Comparison of ENCODE assay signal across 15 cellular contexts in the genomic region with DNA sequence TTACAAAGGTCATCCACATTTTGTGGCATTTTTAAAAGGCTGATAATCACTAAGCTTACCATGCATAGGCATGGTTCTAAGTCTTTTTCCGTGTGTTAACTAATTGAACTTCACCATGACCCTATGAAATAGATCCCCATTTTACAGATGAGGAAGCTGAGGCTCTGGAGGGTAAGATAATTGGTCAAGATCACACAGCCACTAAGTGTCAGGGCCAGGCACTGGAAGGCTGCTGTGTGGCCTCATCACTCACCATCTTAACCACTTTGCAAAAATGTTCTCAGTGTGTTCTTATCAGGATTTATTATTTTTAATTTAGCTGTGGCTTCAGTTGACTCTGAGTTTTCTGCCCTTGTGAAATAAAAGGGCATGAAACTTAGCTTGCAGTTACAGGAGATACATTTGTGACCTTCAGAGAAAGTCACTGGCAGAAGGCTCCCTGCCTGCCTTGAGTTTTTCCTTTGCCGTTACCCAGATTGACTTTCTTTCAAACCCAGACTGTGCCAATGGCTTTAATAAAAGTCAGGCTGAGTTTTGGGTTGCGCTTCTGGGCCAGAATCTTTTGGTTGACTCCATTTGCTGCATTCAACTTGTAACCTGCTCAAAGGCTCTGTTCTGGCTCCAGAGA.
DNase-seq lines count a peak whose midpoint lies in the region; ATAC-seq, FAIRE-seq and TF ChIP-seq lines count a peak whose summit lies in the region.
"Had no signal": no experiment of that assay in that cellular context is flagged by ENCODE, and none has a peak within 500 bp of the region (broad histone marks: within the 10 kb centered on the region; RNA-seq: fewer than 3 reads in every experiment).

No MANE protein-coding gene starts in this region.

- intact Hi-C loops in left ventricle myocardium inferior (cut with micrococcal nuclease), result no loop called here

- H3K4me3 ChIP-seq in A549 (no peak overlapping the region), Peyer's patch (no peak overlapping the region), left ventricle myocardium inferior (no peak overlapping the region), HAP-1 (no peak overlapping the region)
- H3K4me3 ChIP-seq: SK-N-MC had no signal

- no peak for TF ChIP-seq RAD21 in A549 (conservative IDR thresholded peaks at IDR 0.05 in 1 of 2, IDR thresholded peaks at IDR 0.05 in 1 of 2)

- WGBS in A549 (ENCODE audit: missing lambda C conversion rate), result 91% methylated on average over 3 of the region's 3 CpGs

- H3K36me3 ChIP-seq in Peyer's patch (no peaks in the 10 kb centered on the region), left ventricle myocardium inferior (peaks cover 9% of the 10 kb centered on the region), HAP-1 (replicated peaks) (no peaks in the 10 kb centered on the region)

- peaks cover 17% of the 10 kb centered on the region for H3K36me3 Mint-ChIP-seq in glutamatergic neuron (ENCODE audit: unreplicated experiment)

- H3K9me3 ChIP-seq in A549 (peaks cover 18% of the 10 kb centered on the region), Peyer's patch (peaks cover 0 to 5% (median 0%) of the 10 kb centered on the region in 4 donors), left ventricle myocardium inferior (replicated peaks) (peaks cover 28% of the 10 kb centered on the region), HAP-1 (no peaks in the 10 kb centered on the region; the same call in 1 of the 2 replicates)

- no peaks in the 10 kb centered on the region for H3K27me3 ChIP-seq in Peyer's patch
- no peaks in the 10 kb centered on the region for H3K27me3 ChIP-seq in left ventricle myocardium inferior (ENCODE audit: low read depth)
- H3K27me3 ChIP-seq in HAP-1 (ENCODE audit: low read depth), result no peaks in the 10 kb centered on the region

- H3K4me1 Mint-ChIP-seq in glutamatergic neuron (ENCODE audit: low read depth, unreplicated experiment), result peaks cover 2% of the 10 kb centered on the region

- H3K27me3 Mint-ChIP-seq in glutamatergic neuron (ENCODE audit: unreplicated experiment), result no peaks in the 10 kb centered on the region

- H3K4me1 ChIP-seq in A549 (peaks cover 17% of the 10 kb centered on the region), Peyer's patch (peaks cover 0 to 14% (median 0%) of the 10 kb centered on the region in 4 donors), left ventricle myocardium inferior (peaks cover 8% of the 10 kb centered on the region), HAP-1 (no peaks in the 10 kb centered on the region)

- peak overlapping the region; percentile 75 to 88 for H3K27ac ChIP-seq in A549
- peak overlapping the region in 3 of 4 donors; percentile 23 to 79 (median 65) for H3K27ac ChIP-seq in Peyer's patch
- peak overlapping the region; percentile 46 for H3K27ac ChIP-seq in left ventricle myocardium inferior (replicated peaks)
- H3K27ac ChIP-seq: SK-N-MC had no signal

- peak overlapping the region; percentile 56 for H3K4me2 ChIP-seq in A549

- TF ChIP-seq POLR2A in A549 (IDR thresholded peaks at IDR 0.05; ENCODE audit: low read length), result no peak
- no peak for TF ChIP-seq POLR2A in Peyer's patch (IDR thresholded peaks at IDR 0.05)

- FAIRE-seq in A549 (lab: Jason Lieb, UNC), result no peak
- FAIRE-seq: H54 had no signal

- H3K27ac Mint-ChIP-seq in glutamatergic neuron (ENCODE audit: unreplicated experiment), result no peak overlapping the region

- POLR2A ChIA-PET in A549 (lab: Yijun Ruan, JAX), result no interaction called here

- peak; percentile 7 for DNase-seq in NOMO-1 treated with DMSO at 0.1 percent for 48 hours (lab: John Stamatoyannopoulos, UW; ENCODE audit: unreplicated experiment)
- DNase-seq in NOMO-1 treated with dmso at 0.1 percent for 144 hours (lab: John Stamatoyannopoulos, UW; ENCODE audit: unreplicated experiment), result no peak
- no peak for DNase-seq in A549 (ENCODE audit: low read depth in 1 of 2, low spot score in 1 of 2)
- DNase-seq in Peyer's patch, result no peak
- no peak for DNase-seq in left ventricle myocardium inferior
- DNase-seq in glutamatergic neuron, result no peak
- DNase-seq in HAP-1 (ENCODE audit: low spot score in 2 of 2), result no peak
- DNase-seq: 8988T, COR-L47, Karpas-422, NCI-H1694, NCI-H2107 had no signal

- no peak; a peak in 1 of 6 replicates for ATAC-seq in A549
- ATAC-seq in GM18498 (IDR thresholded peaks at IDR 0.05; ENCODE audit: unreplicated experiment), result no peak

- in situ Hi-C loops in HAP-1 (cut with MboI; ENCODE audit: low sequenced_read_pairs), result no loop called here

- TF ChIP-seq CTCF in A549 (IDR thresholded peaks at IDR 0.05), result no peak
- TF ChIP-seq CTCF in Peyer's patch (IDR thresholded peaks at IDR 0.05), result no peak
- no peak for TF ChIP-seq CTCF in left ventricle myocardium inferior (IDR thresholded peaks at IDR 0.05; ENCODE audit: borderline replicate concordance)
- TF ChIP-seq CTCF in glutamatergic neuron (IDR thresholded peaks at IDR 0.05; ENCODE audit: partially characterized antibody, unreplicated experiment), result no peak

- peaks cover 9% of the 10 kb centered on the region for H3K9me3 Mint-ChIP-seq in glutamatergic neuron (ENCODE audit: unreplicated experiment)

- CTCF ChIA-PET in A549 (lab: Yijun Ruan, JAX), result interaction anchor here (0.6 to 1.7 kb wide), 4 partner anchors 16 to 33 kb away, joined by 3 to 5 read pairs (median 4); no protein-coding TSS in a partner anchor

- no peak for TF ChIP-seq EP300 in A549 (IDR thresholded peaks at IDR 0.05)

- no peak overlapping the region for H3K4me3 Mint-ChIP-seq in glutamatergic neuron (ENCODE audit: unreplicated experiment)

TF ChIP-seq in A549, 52 proteins besides CTCF, POLR2A, EP300 and RAD21:
- TF ChIP-seq JUNB (IDR thresholded peaks at IDR 0.05) (0 out of 2 replicates have a peak, but pooled peaks have one; percentile 1), EHF (CRISPR knock-in tag; IDR thresholded peaks at IDR 0.05) (no peak)
- TF ChIP-seq, protein P1, sequence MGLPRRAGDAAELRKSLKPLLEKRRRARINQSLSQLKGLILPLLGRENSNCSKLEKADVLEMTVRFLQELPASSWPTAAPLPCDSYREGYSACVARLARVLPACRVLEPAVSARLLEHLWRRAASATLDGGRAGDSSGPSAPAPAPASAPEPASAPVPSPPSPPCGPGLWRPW (IDR thresholded peaks at IDR 0.05), result no peak
TF ChIP-seq in A549: peak in this region for 1.
